ENCODE assay signal across 13 cellular contexts in genomic region chr16:70714526-70715112, GRCh38. TPM values are rescaled to one million over a fixed set of nuclear protein-coding genes. Genes with fewer than 3 reads are reported as not detected.
DNase-seq lines count a peak whose midpoint lies in the region; ATAC-seq, FAIRE-seq and TF ChIP-seq lines count a peak whose summit lies in the region.
"Had no signal": no experiment of that assay in that cellular context is flagged by ENCODE, and none has a peak within 500 bp of the region (broad histone marks: within the 10 kb centered on the region; RNA-seq: fewer than 3 reads in every experiment).

No MANE protein-coding gene starts in this region.

- no peaks in the 10 kb centered on the region for H3K36me3 ChIP-seq in mammary epithelial cell (ENCODE audit: insufficient read depth, low read length)
- H3K36me3 ChIP-seq in liver (ENCODE audit: control insufficient read depth in 4 of 4, insufficient read depth in 3 of 4, low read depth in 1 of 4, low read length in 3 of 4): peaks cover 0 to 2% (median 0%) of the 10 kb centered on the region in 4 donors
- no peaks in the 10 kb centered on the region for H3K36me3 ChIP-seq in smooth muscle cell (ENCODE audit: low read depth)
- no peaks in the 10 kb centered on the region for H3K36me3 ChIP-seq in small intestine (ENCODE audit: control insufficient read depth in 2 of 2, insufficient read depth in 2 of 2, low read length in 2 of 2)
- H3K36me3 ChIP-seq in BE2C: no peaks in the 10 kb centered on the region

- no peaks in the 10 kb centered on the region for H3K9me3 Mint-ChIP-seq in HFFc6
- no peaks in the 10 kb centered on the region for H3K9me3 Mint-ChIP-seq in T-helper 2 cell treated with Interferon-gamma antibody and Interleukin-4, amounts not matched to agents 5 μg/mL and 100 μg/mL, for 36 hours
- H3K9me3 Mint-ChIP-seq: naive B cell had no signal

- H3K27me3 ChIP-seq in mammary epithelial cell (ENCODE audit: insufficient read depth, low read length): no peaks in the 10 kb centered on the region
- no peaks in the 10 kb centered on the region for H3K27me3 ChIP-seq in liver (ENCODE audit: control insufficient read depth in 4 of 4, insufficient read depth in 4 of 4, low read length in 3 of 4)
- no peaks in the 10 kb centered on the region for H3K27me3 ChIP-seq in smooth muscle cell (ENCODE audit: low read depth)
- H3K27me3 ChIP-seq in small intestine (ENCODE audit: control insufficient read depth in 2 of 2, insufficient read depth in 2 of 2, low read length in 2 of 2): no peaks in the 10 kb centered on the region
- H3K27me3 ChIP-seq in BE2C: no peaks in the 10 kb centered on the region

- H3K4me3 ChIP-seq in mammary epithelial cell (replicated peaks in 1 of 3; ENCODE audit: insufficient read depth in 1 of 3, low read depth in 2 of 3, low read length in 3 of 3): no peak overlapping the region
- H3K4me3 ChIP-seq in liver (ENCODE audit: low read depth in 1 of 3, low read length in 3 of 3): no peak overlapping the region
- no peak overlapping the region for H3K4me3 ChIP-seq in smooth muscle cell
- H3K4me3 ChIP-seq in small intestine (ENCODE audit: low read depth in 1 of 2, low read length in 2 of 2): no peak overlapping the region
- H3K4me3 ChIP-seq in BE2C (ENCODE audit: low read depth, low read length): no peak overlapping the region

- in situ Hi-C loops in mammary epithelial cell (cut with MboI; ENCODE audit: low sequenced_read_pairs in 2 of 2): no loop called here

- H3K27ac ChIP-seq in mammary epithelial cell (ENCODE audit: insufficient read depth, low read depth, low read length) (peak overlapping the region; percentile 54), liver (ENCODE audit: low read depth in 1 of 2, low read length in 2 of 2) (peak overlapping the region; percentile 56 to 71), smooth muscle cell (ENCODE audit: low read depth) (peak overlapping the region; percentile 43), small intestine (ENCODE audit: low read depth in 1 of 2, low read length in 1 of 2) (peak overlapping the region in 1 of 2 donors; percentile 73)

- TSS peak; percentile 9 for BruUV-seq in mammary epithelial cell (replicated peaks; lab: Mats Ljungman, UMichigan)

- DNase-seq in HFFc6: no peak
- no peak for DNase-seq in mammary epithelial cell
- DNase-seq in smooth muscle cell (lab: John Stamatoyannopoulos, UW; ENCODE audit: unreplicated experiment): no peak
- no peak for DNase-seq in T-helper 2 cell treated with Interferon-gamma antibody and Interleukin-4, amounts not matched to agents 5 μg/mL and 100 μg/mL, for 36 hours (ENCODE audit: low spot score)
- DNase-seq in small intestine: no peak
- no peak for DNase-seq in BE2C
- DNase-seq: activated CD4-positive, alpha-beta T cell treated with anti-CD3 and anti-CD28 coated beads, Interleukin-2, amount 50 U/mL, for 1 hour; COR-L47; naive B cell; NCI-H1417 treated with DMSO at 0.1 percent for 48 hours had no signal

- 61% methylated on average over 5 of the region's 10 CpGs for WGBS in mammary epithelial cell (ENCODE audit: low coverage, missing lambda C conversion rate)
- 86% methylated on average over 10 of the region's 10 CpGs for WGBS in liver
- WGBS in smooth muscle cell (ENCODE audit: low lambda C conversion rate): 69% methylated on average over 10 of the region's 10 CpGs
- 87 to 96% (median 88%) methylated on average over 10 of the region's 10 CpGs for WGBS in small intestine, 3 donors

- H3K79me2 ChIP-seq in mammary epithelial cell (ENCODE audit: insufficient read depth, low read length): no peaks in the 10 kb centered on the region
- H3K79me2 ChIP-seq in smooth muscle cell (ENCODE audit: low read depth): no peaks in the 10 kb centered on the region

- no peak for TF ChIP-seq CTCF in HFFc6 (IDR thresholded peaks at IDR 0.05)
- TF ChIP-seq CTCF in mammary epithelial cell (conservative IDR thresholded peaks at IDR 0.05 in 1 of 2, IDR thresholded peaks at IDR 0.05 in 1 of 2; ENCODE audit: extremely low read depth in 1 of 2, insufficient read depth in 1 of 2, low read depth in 1 of 2, low read length in 2 of 2): no peak
- TF ChIP-seq CTCF in liver (IDR thresholded peaks at IDR 0.05; ENCODE audit: low read depth, low read length, missing input control): no peak
- TF ChIP-seq CTCF in smooth muscle cell (IDR thresholded peaks at IDR 0.05; ENCODE audit: borderline replicate concordance, insufficient read depth, poor library complexity, severe bottlenecking): no peak
- no peak for TF ChIP-seq CTCF in BE2C (IDR thresholded peaks at IDR 0.05; ENCODE audit: low read depth, low read length)

- TF ChIP-seq RAD21 in liver (IDR thresholded peaks at IDR 0.05): no peak

- H3K4me1 ChIP-seq in mammary epithelial cell (ENCODE audit: insufficient read depth, low read length) (peaks cover 39% of the 10 kb centered on the region), liver (ENCODE audit: control insufficient read depth in 4 of 4, insufficient read depth in 4 of 4, low read length in 3 of 4) (peaks cover 28 to 44% (median 37%) of the 10 kb centered on the region in 4 donors), smooth muscle cell (ENCODE audit: low read depth) (peaks cover 19% of the 10 kb centered on the region), small intestine (ENCODE audit: control insufficient read depth in 2 of 2, insufficient read depth in 1 of 2, low read depth in 1 of 2, low read length in 1 of 2) (peaks cover 0 to 2% of the 10 kb centered on the region in 2 donors), BE2C (peaks cover 38% of the 10 kb centered on the region)

- peaks cover 41% of the 10 kb centered on the region for H3K4me1 Mint-ChIP-seq in HFFc6 (ENCODE audit: low read depth)
- no peaks in the 10 kb centered on the region for H3K4me1 Mint-ChIP-seq in T-helper 2 cell treated with Interferon-gamma antibody and Interleukin-4, amounts not matched to agents 5 μg/mL and 100 μg/mL, for 36 hours (ENCODE audit: low read depth)
- H3K4me1 Mint-ChIP-seq: naive B cell had no signal

- FAIRE-seq in small intestine (lab: Jason Lieb, UNC): no peak
- FAIRE-seq: GM12892 had no signal

- intact Hi-C loops in mammary epithelial cell (cut with micrococcal nuclease): loop anchor here (1.0 kb wide), 1 partner anchor 29 kb away; no protein-coding TSS in a partner anchor

- dilution Hi-C loops in mammary epithelial cell (cut with HindIII; ENCODE audit: low sequenced_read_pairs): loop anchor here (5.0 kb wide), 1 partner anchor 63 kb away; no protein-coding TSS in a partner anchor

- no peaks in the 10 kb centered on the region for H4K20me1 ChIP-seq in mammary epithelial cell (ENCODE audit: insufficient read depth, low read length)
- no peaks in the 10 kb centered on the region for H4K20me1 ChIP-seq in smooth muscle cell (ENCODE audit: low read depth)

- H3K36me3 Mint-ChIP-seq in HFFc6 (ENCODE audit: low read depth): peaks cover 6% of the 10 kb centered on the region
- H3K36me3 Mint-ChIP-seq in T-helper 2 cell treated with Interferon-gamma antibody and Interleukin-4, amounts not matched to agents 5 μg/mL and 100 μg/mL, for 36 hours (ENCODE audit: low read depth): peaks cover 2% of the 10 kb centered on the region

- H2AFZ ChIP-seq in mammary epithelial cell (ENCODE audit: low read depth, low read length) (peak overlapping the region; percentile 57), smooth muscle cell (ENCODE audit: low read depth) (no peak overlapping the region)

- H3K9me3 ChIP-seq in mammary epithelial cell (replicated peaks; ENCODE audit: insufficient read depth, low read length) (no peaks in the 10 kb centered on the region), liver (ENCODE audit: control insufficient read depth in 4 of 4, low read length in 3 of 4) (no peaks in the 10 kb centered on the region), smooth muscle cell (replicated peaks; ENCODE audit: low read depth) (no peaks in the 10 kb centered on the region), small intestine (ENCODE audit: control insufficient read depth, low read depth) (no peaks in the 10 kb centered on the region), BE2C (no peaks in the 10 kb centered on the region)

- H3K9ac ChIP-seq in mammary epithelial cell (ENCODE audit: insufficient read depth, low read length): peak overlapping the region; percentile 64
- H3K9ac ChIP-seq in liver (ENCODE audit: low read depth in 1 of 2, low read length in 2 of 2): no peak overlapping the region
- no peak overlapping the region for H3K9ac ChIP-seq in smooth muscle cell (ENCODE audit: low read depth)

- H3K4me3 Mint-ChIP-seq in HFFc6: peak overlapping the region; percentile 67
- no peak overlapping the region for H3K4me3 Mint-ChIP-seq in T-helper 2 cell treated with Interferon-gamma antibody and Interleukin-4, amounts not matched to agents 5 μg/mL and 100 μg/mL, for 36 hours
- H3K4me3 Mint-ChIP-seq: naive B cell had no signal

- H3K4me2 ChIP-seq in mammary epithelial cell (ENCODE audit: insufficient read depth, low read depth, low read length) (peak overlapping the region; percentile 53), smooth muscle cell (peak overlapping the region; percentile 47)

- no peaks in the 10 kb centered on the region for H3F3A ChIP-seq in smooth muscle cell (ENCODE audit: low read depth)

- CTCF ChIA-PET in mammary epithelial cell (lab: Charles Lee; ENCODE audit: low non-redundant PET): interaction anchor here (0.5 kb wide), 1 partner anchor 23 kb away, joined by 3 read pairs; no protein-coding TSS in a partner anchor

- peak overlapping the region; percentile 98 for H3K27ac Mint-ChIP-seq in HFFc6
- no peak overlapping the region for H3K27ac Mint-ChIP-seq in T-helper 2 cell treated with Interferon-gamma antibody and Interleukin-4, amounts not matched to agents 5 μg/mL and 100 μg/mL, for 36 hours

- H3K27me3 Mint-ChIP-seq in HFFc6 (ENCODE audit: insufficient read depth): no peaks in the 10 kb centered on the region
- H3K27me3 Mint-ChIP-seq in T-helper 2 cell treated with Interferon-gamma antibody and Interleukin-4, amounts not matched to agents 5 μg/mL and 100 μg/mL, for 36 hours (ENCODE audit: low read depth): no peaks in the 10 kb centered on the region
- H3K27me3 Mint-ChIP-seq: naive B cell had no signal

- ATAC-seq in HG03469 (IDR thresholded peaks at IDR 0.05; ENCODE audit: unreplicated experiment): no peak

TF ChIP-seq in liver, 16 proteins besides CTCF, POLR2A, EP300 and RAD21 (continues in another document):
- TF ChIP-seq SP1 (IDR thresholded peaks at IDR 0.05) (no peak), NR2F2 (IDR thresholded peaks at IDR 0.05) (no peak)
- TF ChIP-seq, protein P1, sequence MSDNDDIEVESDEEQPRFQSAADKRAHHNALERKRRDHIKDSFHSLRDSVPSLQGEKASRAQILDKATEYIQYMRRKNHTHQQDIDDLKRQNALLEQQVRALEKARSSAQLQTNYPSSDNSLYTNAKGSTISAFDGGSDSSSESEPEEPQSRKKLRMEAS (IDR thresholded peaks at IDR 0.05): no peak

RNA-seq across cellular contexts. Expression of gene MTSS2, which starts 28.8 kb away (rescaled TPM):
- 10 to 100 TPM; 82.0 to 96.1 (median 86.5) TPM for total RNA-seq in HFFc6 (2021; fragmentation: NEBNext Ultra II Directional; extraction: Animal tissue kit (Norgen Biotek cat#: 25700))
- total RNA-seq in mammary epithelial cell (10 to 100 TPM; 25.8 to 42.9 TPM), liver (10 to 100 TPM; 26.7 to 45.1 TPM), smooth muscle cell (19.5 and 27.1 TPM in 2 replicates)
- polyA plus RNA-seq in mammary epithelial cell (46.7 TPM), liver (10 to 100 TPM in 1 of 2 donors, 1 to 10 TPM in 1; 3.8 to 95.7 TPM), smooth muscle cell (4.2 and 8.7 TPM in 2 replicates), small intestine (10 to 100 TPM in 1 of 3 donors, 1 to 10 TPM in 2; 2.9 to 15.2 (median 7.3) TPM)
- 28.8 TPM for polyA minus RNA-seq in mammary epithelial cell
- 211 TPM for polyA plus RNA-seq in BE2C (2012; ENCODE audit: insufficient read depth, insufficient read length, low read depth)
